ENCODE assay signal across 9 cellular contexts in the genomic region with DNA sequence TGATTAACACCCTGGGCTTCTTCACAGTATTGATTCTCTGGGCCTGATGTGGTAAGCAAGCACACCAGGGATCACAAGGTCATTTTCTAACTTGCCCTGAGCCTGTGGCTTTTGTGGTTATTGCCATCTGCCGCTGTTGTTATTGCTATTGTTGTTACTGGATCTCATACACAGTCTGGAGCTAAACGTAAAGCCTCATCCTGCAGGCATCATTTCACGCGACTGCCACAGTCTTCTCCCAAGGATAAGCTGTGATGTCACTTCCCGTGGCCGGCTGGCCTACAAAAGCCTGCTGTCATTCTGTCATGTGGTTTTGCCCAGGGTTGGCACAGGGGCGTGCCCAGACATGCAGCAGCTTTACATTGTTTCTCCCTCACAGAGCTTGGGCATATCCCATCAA.
DNase-seq lines count a peak whose midpoint lies in the region; ATAC-seq and TF ChIP-seq lines count a peak whose summit lies in the region.
"Had no signal": no experiment of that assay in that cellular context is flagged by ENCODE, and none has a peak within 500 bp of the region (broad histone marks: within the 10 kb centered on the region; RNA-seq: fewer than 3 reads in every experiment).

No MANE protein-coding gene starts in this region.

- H3K9me3 ChIP-seq in Caco-2 (no peaks in the 10 kb centered on the region), thyroid gland (no peaks in the 10 kb centered on the region)

- H3K4me1 Mint-ChIP-seq in activated T-cell treated with anti-CD3 and anti-CD28 coated beads, Interleukin-2, amount 50 U/mL, for 72 hours (ENCODE audit: low read depth) = peaks cover 7% of the 10 kb centered on the region
- H3K4me1 Mint-ChIP-seq in activated CD8-positive, alpha-beta T cell treated with anti-CD3 and anti-CD28 coated beads for 36 hours (ENCODE audit: low read depth) = peaks cover 7% of the 10 kb centered on the region
- H3K4me1 Mint-ChIP-seq in stimulated activated effector memory CD8-positive, alpha-beta T cell treated with anti-CD3 and anti-CD28 coated beads, Interleukin-12 subunit alpha, Interleukin-12 subunit beta, amount 100 ng/mL, for 72 hours = peaks cover 9% of the 10 kb centered on the region
- no peaks in the 10 kb centered on the region for H3K4me1 Mint-ChIP-seq in Caco-2 (ENCODE audit: low read depth, unreplicated experiment)

- BruUV-seq in Caco-2 (replicated peaks; lab: Mats Ljungman, UMichigan) = no TSS peak

- H3K36me3 Mint-ChIP-seq in activated T-cell treated with anti-CD3 and anti-CD28 coated beads, Interleukin-2, amount 50 U/mL, for 72 hours (ENCODE audit: insufficient read depth in 2 of 2) = no peaks in the 10 kb centered on the region
- H3K36me3 Mint-ChIP-seq in activated CD8-positive, alpha-beta T cell treated with anti-CD3 and anti-CD28 coated beads for 36 hours (ENCODE audit: low read depth) = no peaks in the 10 kb centered on the region
- no peaks in the 10 kb centered on the region for H3K36me3 Mint-ChIP-seq in stimulated activated effector memory CD8-positive, alpha-beta T cell treated with anti-CD3 and anti-CD28 coated beads, Interleukin-12 subunit alpha, Interleukin-12 subunit beta, amount 100 ng/mL, for 72 hours
- H3K36me3 Mint-ChIP-seq in Caco-2 (ENCODE audit: insufficient read depth, unreplicated experiment) = no peaks in the 10 kb centered on the region
- H3K36me3 Mint-ChIP-seq: activated naive CD8-positive, alpha-beta T cell treated with anti-CD3 and anti-CD28 coated beads, Interleukin-2, amount 10 ng/mL, durations not matched to agents 7 days and 5 days had no signal

- no peaks in the 10 kb centered on the region for H3K9me3 Mint-ChIP-seq in activated T-cell treated with anti-CD3 and anti-CD28 coated beads, Interleukin-2, amount 50 U/mL, for 72 hours
- no peaks in the 10 kb centered on the region for H3K9me3 Mint-ChIP-seq in activated CD8-positive, alpha-beta T cell treated with anti-CD3 and anti-CD28 coated beads for 36 hours
- H3K9me3 Mint-ChIP-seq in stimulated activated effector memory CD8-positive, alpha-beta T cell treated with anti-CD3 and anti-CD28 coated beads, Interleukin-12 subunit alpha, Interleukin-12 subunit beta, amount 100 ng/mL, for 72 hours = no peaks in the 10 kb centered on the region
- H3K9me3 Mint-ChIP-seq in Caco-2 (ENCODE audit: unreplicated experiment) = no peaks in the 10 kb centered on the region
- H3K9me3 Mint-ChIP-seq: activated naive CD8-positive, alpha-beta T cell treated with anti-CD3 and anti-CD28 coated beads, Interleukin-2, amount 10 ng/mL, durations not matched to agents 7 days and 5 days had no signal

- H3K27ac Mint-ChIP-seq in activated T-cell treated with anti-CD3 and anti-CD28 coated beads, Interleukin-2, amount 50 U/mL, for 72 hours = no peak overlapping the region
- H3K27ac Mint-ChIP-seq in activated CD8-positive, alpha-beta T cell treated with anti-CD3 and anti-CD28 coated beads for 36 hours = peak overlapping the region; percentile 43
- H3K27ac Mint-ChIP-seq in stimulated activated effector memory CD8-positive, alpha-beta T cell treated with anti-CD3 and anti-CD28 coated beads, Interleukin-12 subunit alpha, Interleukin-12 subunit beta, amount 100 ng/mL, for 72 hours = peak overlapping the region; percentile 15
- no peak overlapping the region for H3K27ac Mint-ChIP-seq in Caco-2 (ENCODE audit: unreplicated experiment)
- H3K27ac Mint-ChIP-seq: activated naive CD8-positive, alpha-beta T cell treated with anti-CD3 and anti-CD28 coated beads, Interleukin-2, amount 10 ng/mL, durations not matched to agents 7 days and 5 days had no signal

- peaks cover 7% of the 10 kb centered on the region for H3K27me3 Mint-ChIP-seq in activated T-cell treated with anti-CD3 and anti-CD28 coated beads, Interleukin-2, amount 50 U/mL, for 72 hours (ENCODE audit: low read depth)
- H3K27me3 Mint-ChIP-seq in activated CD8-positive, alpha-beta T cell treated with anti-CD3 and anti-CD28 coated beads for 36 hours = no peaks in the 10 kb centered on the region
- peaks cover 16% of the 10 kb centered on the region for H3K27me3 Mint-ChIP-seq in Caco-2 (ENCODE audit: insufficient read depth, unreplicated experiment)

- TF ChIP-seq POLR2A in thyroid gland (IDR thresholded peaks at IDR 0.05) = no peak

- POLR2A ChIA-PET in activated CD8-positive, alpha-beta T cell treated with anti-CD3 and anti-CD28 coated beads for 36 hours (lab: Charles Lee) = no interaction called here
- POLR2A ChIA-PET in Caco-2 (lab: Charles Lee) = no interaction called here

- WGBS in thyroid gland, 2 donors = 75 to 83% methylated on average over 7 of the region's 7 CpGs

- no peak overlapping the region for H3K27ac ChIP-seq in thyroid gland

- H3K4me3 Mint-ChIP-seq in activated T-cell treated with anti-CD3 and anti-CD28 coated beads, Interleukin-2, amount 50 U/mL, for 72 hours = no peak overlapping the region
- no peak overlapping the region for H3K4me3 Mint-ChIP-seq in activated CD8-positive, alpha-beta T cell treated with anti-CD3 and anti-CD28 coated beads for 36 hours
- H3K4me3 Mint-ChIP-seq in stimulated activated effector memory CD8-positive, alpha-beta T cell treated with anti-CD3 and anti-CD28 coated beads, Interleukin-12 subunit alpha, Interleukin-12 subunit beta, amount 100 ng/mL, for 72 hours = no peak overlapping the region
- H3K4me3 Mint-ChIP-seq in Caco-2 (ENCODE audit: unreplicated experiment) = no peak overlapping the region
- H3K4me3 Mint-ChIP-seq: activated naive CD8-positive, alpha-beta T cell treated with anti-CD3 and anti-CD28 coated beads, Interleukin-2, amount 10 ng/mL, durations not matched to agents 7 days and 5 days had no signal

- H3K27me3 ChIP-seq in Caco-2 (replicated peaks; ENCODE audit: control insufficient read depth, insufficient read depth, low read length) (no peaks in the 10 kb centered on the region), thyroid gland (no peaks in the 10 kb centered on the region)

- intact Hi-C loops in activated CD8-positive, alpha-beta T cell treated with anti-CD3 and anti-CD28 coated beads for 36 hours (cut with micrococcal nuclease) = no loop called here
- intact Hi-C loops in Caco-2 (cut with micrococcal nuclease; ENCODE audit: unreplicated experiment) (no loop called here), thyroid gland (cut with DNase I) (no loop called here)

- ATAC-seq in activated T-cell treated with anti-CD3 and anti-CD28 coated beads, Interleukin-2, amount 50 U/mL, for 72 hours (replicated peaks in 1 of 2) = peak; percentile 31 to 42
- ATAC-seq in activated CD8-positive, alpha-beta T cell treated with anti-CD3 and anti-CD28 coated beads for 36 hours = peak; percentile 45
- ATAC-seq in stimulated activated effector memory CD8-positive, alpha-beta T cell treated with anti-CD3 and anti-CD28 coated beads, Interleukin-12 subunit alpha, Interleukin-12 subunit beta, amount 100 ng/mL, for 72 hours = peak; percentile 64
- no peak for ATAC-seq in GM19397 (IDR thresholded peaks at IDR 0.05; ENCODE audit: unreplicated experiment)

- no peaks in the 10 kb centered on the region for H3K36me3 ChIP-seq in Caco-2 (ENCODE audit: control insufficient read depth, insufficient read depth, low read length)
- H3K36me3 ChIP-seq in thyroid gland = no peaks in the 10 kb centered on the region

- DNase-seq in activated T-cell treated with anti-CD3 and anti-CD28 coated beads, Interleukin-2, amount 50 U/mL, for 72 hours = peak in 1 of 2 donors; percentile 15
- no peak for DNase-seq in activated T-cell treated with anti-CD3 and anti-CD28 coated beads for 4 hours
- DNase-seq in NCI-H1105 treated with DMSO at 0.1 percent for 48 hours (lab: John Stamatoyannopoulos, UW) = peak; percentile 27
- DNase-seq in activated CD8-positive, alpha-beta T cell treated with anti-CD3 and anti-CD28 coated beads for 36 hours = peak; percentile 27
- no peak for DNase-seq in stimulated activated effector memory CD8-positive, alpha-beta T cell treated with anti-CD3 and anti-CD28 coated beads, Interleukin-12 subunit alpha, Interleukin-12 subunit beta, amount 100 ng/mL, for 72 hours (ENCODE audit: low spot score in 2 of 2)
- no peak for DNase-seq in Caco-2
- DNase-seq in thyroid gland = no peak
- DNase-seq: activated naive CD8-positive, alpha-beta T cell treated with anti-CD3 and anti-CD28 coated beads, Interleukin-2, amount 10 ng/mL, durations not matched to agents 7 days and 5 days had no signal

- no peak for TF ChIP-seq CTCF in activated CD8-positive, alpha-beta T cell treated with anti-CD3 and anti-CD28 coated beads for 36 hours (IDR thresholded peaks at IDR 0.05)
- TF ChIP-seq CTCF in Caco-2 (IDR thresholded peaks at IDR 0.05; ENCODE audit: insufficient read depth in 1 of 2, low read depth in 1 of 2, low read length in 1 of 2, severe bottlenecking in 1 of 2, unreplicated experiment in 1 of 2) (no peak), thyroid gland (IDR thresholded peaks at IDR 0.05) (no peak)

- CTCF ChIA-PET in activated CD8-positive, alpha-beta T cell treated with anti-CD3 and anti-CD28 coated beads for 36 hours (lab: Charles Lee) = interaction anchor here (1.0 to 2.7 kb wide), 6 partner anchors 12 to 213 kb away, joined by 3 to 16 read pairs (median 4); no protein-coding TSS in a partner anchor
- CTCF ChIA-PET in Caco-2 (lab: Charles Lee) = interaction anchor here (0.6 to 1.1 kb wide), 2 partner anchors 216 to 540 kb away, joined by 3 to 4 read pairs; no protein-coding TSS in a partner anchor

- H3K4me1 ChIP-seq in Caco-2 (no peaks in the 10 kb centered on the region), thyroid gland (no peaks in the 10 kb centered on the region)

- H3K4me3 ChIP-seq in Caco-2 (ENCODE audit: low read depth, low read length) = no peak overlapping the region
- H3K4me3 ChIP-seq in thyroid gland (replicated peaks in 1 of 3) = no peak overlapping the region

Comparison
In these comparisons a context has a peak if more than half of its experiments do, and no peak if none do; other contexts are left out.
1. DNase-seq: peak in NCI-H1105 treated with DMSO at 0.1 percent for 48 hours (single experiment) and activated CD8-positive, alpha-beta T cell treated with anti-CD3 and anti-CD28 coated beads for 36 hours (single experiment); none in activated T-cell treated with anti-CD3 and anti-CD28 coated beads for 4 hours (single experiment), stimulated activated effector memory CD8-positive, alpha-beta T cell treated with anti-CD3 and anti-CD28 coated beads, Interleukin-12 subunit alpha, Interleukin-12 subunit beta, amount 100 ng/mL, for 72 hours (0 of 2), Caco-2 (0 of 2) and thyroid gland (0 of 2).
2. H3K27ac Mint-ChIP-seq: peak in activated CD8-positive, alpha-beta T cell treated with anti-CD3 and anti-CD28 coated beads for 36 hours (single experiment) and stimulated activated effector memory CD8-positive, alpha-beta T cell treated with anti-CD3 and anti-CD28 coated beads, Interleukin-12 subunit alpha, Interleukin-12 subunit beta, amount 100 ng/mL, for 72 hours (single experiment); none in activated T-cell treated with anti-CD3 and anti-CD28 coated beads, Interleukin-2, amount 50 U/mL, for 72 hours (single experiment) and Caco-2 (single experiment).